8 cellular contexts compared by ENCODE assay signal in genomic region chr13:78121459-78122348, GRCh38.
DNase-seq lines count a peak whose midpoint lies in the region; ATAC-seq, FAIRE-seq and TF ChIP-seq lines count a peak whose summit lies in the region.

No MANE protein-coding gene starts in this region.

- no peaks in the 10 kb centered on the region for H3K4me1 Mint-ChIP-seq in activated CD8-positive, alpha-beta memory T cell treated with anti-CD3 and anti-CD28 coated beads, Interleukin-2, amount 10 ng/mL, durations not matched to agents 7 days and 5 days
- H3K4me1 Mint-ChIP-seq in activated CD4-positive, alpha-beta T cell treated with anti-CD3 and anti-CD28 coated beads, Interleukin-2, amount 10 ng/mL, durations not matched to agents 24 days and 14 days: no peaks in the 10 kb centered on the region

- FAIRE-seq in pancreas (lab: Jason Lieb, UNC): peak; percentile 57

- no peaks in the 10 kb centered on the region for H3K79me2 ChIP-seq in HCT116 (ENCODE audit: insufficient read depth, low read length)

- no peak for ATAC-seq in activated CD8-positive, alpha-beta memory T cell treated with anti-CD3 and anti-CD28 coated beads, Interleukin-2, amount 10 ng/mL, durations not matched to agents 7 days and 5 days
- ATAC-seq in HCT116 (peak; percentile 57; the same call in 1 of the 2 replicates), foreskin keratinocyte (peak; percentile 67), pancreas (peak in 3 of 4 donors; percentile 67 to 82 (median 77)), HG02571 (IDR thresholded peaks at IDR 0.05; ENCODE audit: unreplicated experiment) (no peak)

- H3K4me2 ChIP-seq in HCT116 (ENCODE audit: low read length): no peak overlapping the region

- H3K36me3 ChIP-seq in HCT116 (ENCODE audit: control insufficient read depth in 1 of 2, insufficient read depth in 2 of 2, low read length in 2 of 2) (no peaks in the 10 kb centered on the region), pancreas (no peaks in the 10 kb centered on the region)

- no peaks in the 10 kb centered on the region for H3K27me3 ChIP-seq in HCT116 (ENCODE audit: insufficient read depth, low read length)
- peaks cover 12% of the 10 kb centered on the region for H3K27me3 ChIP-seq in foreskin keratinocyte
- no peaks in the 10 kb centered on the region for H3K27me3 ChIP-seq in pancreas

- TF ChIP-seq CTCF in HCT116 (IDR thresholded peaks at IDR 0.05 in 2 of 3, conservative IDR thresholded peaks at IDR 0.05 in 1 of 3; ENCODE audit: borderline replicate concordance in 1 of 3, insufficient read depth in 1 of 3, low read depth in 2 of 3, low read length in 2 of 3) (peak; percentile 25 to 77 (median 71); a peak in 5 of 6 replicates), foreskin keratinocyte (conservative IDR thresholded peaks at IDR 0.05) (peak; percentile 85), pancreas (IDR thresholded peaks at IDR 0.05) (peak; percentile 54 to 83 (median 66))

- H3K9me3 ChIP-seq in HCT116 (ENCODE audit: control insufficient read depth in 1 of 2, insufficient read depth in 1 of 2, low read depth in 1 of 2, low read length in 2 of 2): no peaks in the 10 kb centered on the region
- no peaks in the 10 kb centered on the region for H3K9me3 ChIP-seq in pancreas

- no peak overlapping the region for H2AFZ ChIP-seq in HCT116 (ENCODE audit: low read depth, low read length, poor library complexity, severe bottlenecking)

- H3K4me3 ChIP-seq in HCT116 (replicated peaks in 1 of 2; ENCODE audit: low read depth in 1 of 2, low read length in 2 of 2): no peak overlapping the region
- H3K4me3 ChIP-seq in pancreas: no peak overlapping the region

- intact Hi-C loops in HCT116 (cut with micrococcal nuclease): loop anchor here (1.0 to 10.0 kb wide), 2 partner anchors 342 to 527 kb away; no protein-coding TSS in a partner anchor
- intact Hi-C loops in activated CD4-positive, alpha-beta T cell treated with anti-CD3 and anti-CD28 coated beads, Interleukin-2, amount 10 ng/mL, durations not matched to agents 24 days and 14 days (cut with micrococcal nuclease): loop anchor here (1.0 to 10.0 kb wide), 2 partner anchors 342 to 527 kb away; no protein-coding TSS in a partner anchor
- intact Hi-C loops in pancreas (cut with DNase I): no loop called here

- no peak overlapping the region for H3K4me3 Mint-ChIP-seq in activated CD8-positive, alpha-beta memory T cell treated with anti-CD3 and anti-CD28 coated beads, Interleukin-2, amount 10 ng/mL, durations not matched to agents 7 days and 5 days
- H3K4me3 Mint-ChIP-seq in activated CD4-positive, alpha-beta T cell treated with anti-CD3 and anti-CD28 coated beads, Interleukin-2, amount 10 ng/mL, durations not matched to agents 24 days and 14 days: no peak overlapping the region

- CTCF ChIA-PET in activated CD8-positive, alpha-beta memory T cell treated with anti-CD3 and anti-CD28 coated beads, Interleukin-2, amount 10 ng/mL, durations not matched to agents 7 days and 5 days (lab: Charles Lee): interaction anchor here (0.7 to 2.9 kb wide), 21 partner anchors 9 to 1298 kb away, joined by 3 to 13 read pairs (median 4); partner anchors contain the start of gene EDNRB
- CTCF ChIA-PET in HCT116 (lab: Charles Lee): interaction anchor here (0.7 to 1.6 kb wide), 9 partner anchors 10 to 529 kb away, joined by 3 to 11 read pairs (median 4); no protein-coding TSS in a partner anchor

- TF ChIP-seq RAD21 in HCT116 (IDR thresholded peaks at IDR 0.05; ENCODE audit: low read depth): peak; percentile 48

- POLR2A ChIA-PET in HCT116 (lab: Charles Lee): no interaction called here

- WGBS in pancreas, 2 donors: 18 to 31% methylated on average over 13 of the region's 13 CpGs

- H3K27ac ChIP-seq in HCT116 (ENCODE audit: low read depth, low read length): no peak overlapping the region
- H3K27ac ChIP-seq in foreskin keratinocyte: no peak overlapping the region
- no peak overlapping the region for H3K27ac ChIP-seq in pancreas

- TF ChIP-seq POLR2A in HCT116 (IDR thresholded peaks at IDR 0.05; ENCODE audit: borderline replicate concordance, extremely low read depth, insufficient read depth, insufficient read length): no peak

- peak; percentile 44 for DNase-seq in activated CD8-positive, alpha-beta memory T cell treated with anti-CD3 and anti-CD28 coated beads, Interleukin-2, amount 10 ng/mL, durations not matched to agents 7 days and 5 days
- DNase-seq in activated CD8-positive, alpha-beta memory T cell treated with anti-CD3 and anti-CD28 coated beads for 24 hours: no peak
- DNase-seq in HCT116 (ENCODE audit: low read depth, low spot score) (peak; percentile 34), NCI-H2029 treated with DMSO at 0.1 percent for 48 hours (lab: John Stamatoyannopoulos, UW) (peak; percentile 15), foreskin keratinocyte (peak in 1 of 2 donors; percentile 41), pancreas (peak in 3 of 6 donors; percentile 17 to 36 (median 26))
- DNase-seq in activated CD4-positive, alpha-beta T cell treated with anti-CD3 and anti-CD28 coated beads, Interleukin-2, amount 10 ng/mL, durations not matched to agents 24 days and 14 days: peak; percentile 76

- H3K27me3 Mint-ChIP-seq in activated CD8-positive, alpha-beta memory T cell treated with anti-CD3 and anti-CD28 coated beads, Interleukin-2, amount 10 ng/mL, durations not matched to agents 7 days and 5 days: peaks cover 21% of the 10 kb centered on the region
- peaks cover 3% of the 10 kb centered on the region for H3K27me3 Mint-ChIP-seq in activated CD4-positive, alpha-beta T cell treated with anti-CD3 and anti-CD28 coated beads, Interleukin-2, amount 10 ng/mL, durations not matched to agents 24 days and 14 days

- H3K4me1 ChIP-seq in HCT116 (ENCODE audit: control insufficient read depth in 1 of 2, insufficient read depth in 2 of 2, low read length in 2 of 2) (no peaks in the 10 kb centered on the region), foreskin keratinocyte (no peaks in the 10 kb centered on the region), pancreas (peaks cover 0 to 8% (median 0%) of the 10 kb centered on the region in 3 donors)

- no peak overlapping the region for H3K9ac ChIP-seq in HCT116 (ENCODE audit: low read length)

- RAD21 ChIA-PET in HCT116 (lab: Charles Lee; ENCODE audit: low non-redundant PET in 1 of 2, low total read pairs in 2 of 2, uncharacterized antibody in 2 of 2, unreplicated experiment in 2 of 2): interaction anchor here in 1 of 2 experiments (0.9 kb wide), 1 partner anchor 529 kb away, joined by 3 read pairs; no protein-coding TSS in a partner anchor

- no peaks in the 10 kb centered on the region for H3K36me3 Mint-ChIP-seq in activated CD8-positive, alpha-beta memory T cell treated with anti-CD3 and anti-CD28 coated beads, Interleukin-2, amount 10 ng/mL, durations not matched to agents 7 days and 5 days
- no peaks in the 10 kb centered on the region for H3K36me3 Mint-ChIP-seq in activated CD4-positive, alpha-beta T cell treated with anti-CD3 and anti-CD28 coated beads, Interleukin-2, amount 10 ng/mL, durations not matched to agents 24 days and 14 days (ENCODE audit: low read depth)

- no peaks in the 10 kb centered on the region for H4K20me1 ChIP-seq in HCT116 (ENCODE audit: insufficient read depth)

- BruUV-seq in HCT116 (replicated peaks; lab: Mats Ljungman, UMichigan): no TSS peak

- H3K9me3 Mint-ChIP-seq in activated CD8-positive, alpha-beta memory T cell treated with anti-CD3 and anti-CD28 coated beads, Interleukin-2, amount 10 ng/mL, durations not matched to agents 7 days and 5 days (ENCODE audit: low read depth): no peaks in the 10 kb centered on the region
- no peaks in the 10 kb centered on the region for H3K9me3 Mint-ChIP-seq in activated CD4-positive, alpha-beta T cell treated with anti-CD3 and anti-CD28 coated beads, Interleukin-2, amount 10 ng/mL, durations not matched to agents 24 days and 14 days

- no peak overlapping the region for H3K27ac Mint-ChIP-seq in activated CD8-positive, alpha-beta memory T cell treated with anti-CD3 and anti-CD28 coated beads, Interleukin-2, amount 10 ng/mL, durations not matched to agents 7 days and 5 days
- no peak overlapping the region for H3K27ac Mint-ChIP-seq in activated CD4-positive, alpha-beta T cell treated with anti-CD3 and anti-CD28 coated beads, Interleukin-2, amount 10 ng/mL, durations not matched to agents 24 days and 14 days

- H3K9me2 ChIP-seq in HCT116 (ENCODE audit: insufficient read depth): no peaks in the 10 kb centered on the region

TF ChIP-seq in HCT116, 20 proteins besides CTCF, POLR2A, EP300 and RAD21:
- TF ChIP-seq CBX3 (IDR thresholded peaks at IDR 0.05; ENCODE audit: low read depth) (no peak), REST (IDR thresholded peaks at IDR 0.05; ENCODE audit: low read depth) (no peak), POLR2AphosphoS5 (IDR thresholded peaks at IDR 0.05; ENCODE audit: low read depth, low read length) (no peak), FOSL1 (IDR thresholded peaks at IDR 0.05; ENCODE audit: low read depth) (no peak), SP1 (IDR thresholded peaks at IDR 0.05; ENCODE audit: low read depth) (no peak)

Comparison
In these comparisons a context has a peak if more than half of its experiments do, and no peak if none do; other contexts are left out.
1. ATAC-seq: peak in HCT116 (single experiment), foreskin keratinocyte (single experiment) and pancreas (3 of 4); none in activated CD8-positive, alpha-beta memory T cell treated with anti-CD3 and anti-CD28 coated beads, Interleukin-2, amount 10 ng/mL, durations not matched to agents 7 days and 5 days (single experiment) and HG02571 (single experiment).
2. intact Hi-C loops: an anchor here in HCT116 (1.0 to 10.0 kb wide) and activated CD4-positive, alpha-beta T cell treated with anti-CD3 and anti-CD28 coated beads, Interleukin-2, amount 10 ng/mL, durations not matched to agents 24 days and 14 days (1.0 to 10.0 kb wide); none called in pancreas.
3. Peak in every context shown above with its lines, with median percentiles within 50 percentile points of each other: CTCF ChIP-seq.